ENCODE assay signal across 33 cellular contexts in the genomic region with DNA sequence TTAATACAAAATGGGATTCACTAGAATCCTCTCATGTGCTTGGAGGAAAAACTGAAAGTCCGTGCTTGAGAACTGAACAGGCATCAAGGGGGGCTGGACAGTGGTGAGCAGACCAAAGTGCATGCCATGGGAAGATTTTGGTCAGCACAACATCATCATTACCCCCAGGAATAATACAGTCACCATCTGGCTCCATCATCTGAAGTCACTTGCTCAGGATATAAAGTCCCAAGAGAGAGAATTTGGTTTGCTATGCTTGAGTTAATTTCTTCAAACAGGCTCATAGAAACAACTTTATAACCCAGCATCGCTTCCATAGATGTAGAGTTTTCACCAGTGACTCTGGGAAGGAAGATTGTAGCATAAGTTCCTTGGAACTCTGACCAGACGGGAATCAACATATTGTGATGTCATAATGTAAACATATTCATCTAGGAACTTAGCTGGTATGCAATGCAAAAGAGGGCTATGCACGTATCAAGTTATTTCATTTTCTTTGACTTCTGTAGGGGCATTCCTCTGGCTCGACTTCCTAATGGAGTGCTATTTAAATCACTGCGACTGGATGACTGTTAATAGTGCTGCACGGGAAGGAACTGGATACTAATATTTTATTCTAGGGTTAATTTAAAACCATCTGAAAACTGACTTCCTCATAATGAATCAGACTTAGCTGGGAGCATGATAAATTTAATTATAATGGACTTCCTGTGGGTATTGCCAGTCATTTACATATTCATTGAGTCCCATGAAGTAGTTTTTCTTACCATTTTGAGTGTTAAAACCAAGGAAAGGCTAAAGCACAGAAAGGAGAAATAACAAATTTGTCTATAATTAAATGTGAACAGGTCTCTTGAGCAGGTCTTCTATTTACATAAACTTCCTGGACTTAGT.
DNase-seq lines count a peak whose midpoint lies in the region; ATAC-seq and TF ChIP-seq lines count a peak whose summit lies in the region.
"Had no signal": no experiment of that assay in that cellular context is flagged by ENCODE, and none has a peak within 500 bp of the region (broad histone marks: within the 10 kb centered on the region; RNA-seq: fewer than 3 reads in every experiment).

No MANE protein-coding gene starts in this region.

- H2AFZ ChIP-seq in Karpas-422 (ENCODE audit: low read length) = peak overlapping the region; percentile 79

- H3K27me3 ChIP-seq in Karpas-422 (ENCODE audit: low read length) = no peaks in the 10 kb centered on the region
- H3K27me3 ChIP-seq: breast epithelium, Peyer's patch, sigmoid colon, tibial nerve had no signal

- no peak for TF ChIP-seq CTCF in coronary artery (IDR thresholded peaks at IDR 0.05)
- TF ChIP-seq CTCF in RWPE1 (conservative IDR thresholded peaks at IDR 0.05; ENCODE audit: low read depth) = no peak

- no peaks in the 10 kb centered on the region for H3K79me2 ChIP-seq in Karpas-422 (ENCODE audit: low read length)

- H3K9me3 ChIP-seq in Karpas-422 (ENCODE audit: low read length) = 0 out of 2 replicates have a peak, but pooled peaks cover 4% of the 10 kb centered on the region
- H3K9me3 ChIP-seq: breast epithelium, Peyer's patch, sigmoid colon, tibial nerve had no signal

- H3K4me2 ChIP-seq in Karpas-422 (ENCODE audit: low read depth, low read length, poor library complexity, severe bottlenecking) = peak overlapping the region; percentile 63

- H3K9ac ChIP-seq in Karpas-422 (ENCODE audit: low read length) = peak overlapping the region; percentile 38; the same call in 1 of the 2 replicates

- H3K36me3 ChIP-seq in Karpas-422 (ENCODE audit: insufficient read depth, low read length) = no peaks in the 10 kb centered on the region
- H3K36me3 ChIP-seq: breast epithelium, Peyer's patch, sigmoid colon, tibial nerve had no signal

- peaks cover 30% of the 10 kb centered on the region for H3K4me1 ChIP-seq in Karpas-422 (ENCODE audit: low read length)
- H3K4me1 ChIP-seq: breast epithelium, Peyer's patch, sigmoid colon, tibial nerve had no signal

- no peak for ATAC-seq in HG02884 (IDR thresholded peaks at IDR 0.05; ENCODE audit: unreplicated experiment)
- ATAC-seq: activated CD4-positive, alpha-beta T cell treated with anti-CD3 and anti-CD28 coated beads for 36 hours; activated CD8-positive, alpha-beta T cell treated with anti-CD3 and anti-CD28 coated beads for 36 hours; left cardiac atrium; natural killer cell had no signal

- H3K9me2 ChIP-seq in Karpas-422 (replicated peaks; ENCODE audit: insufficient read depth, low read length) = no peaks in the 10 kb centered on the region

- no peaks in the 10 kb centered on the region for H4K20me1 ChIP-seq in Karpas-422 (ENCODE audit: insufficient read depth, low read depth, low read length)

- H3K27ac ChIP-seq in Karpas-422 (ENCODE audit: low read length) = peak overlapping the region; percentile 88
- H3K27ac ChIP-seq in coronary artery = no peak overlapping the region
- no peak overlapping the region for H3K27ac ChIP-seq in RWPE1
- H3K27ac ChIP-seq: 22Rv1, breast epithelium, Peyer's patch, sigmoid colon, tibial nerve had no signal

- DNase-seq in DMS 273 (lab: John Stamatoyannopoulos, UW; ENCODE audit: unreplicated experiment) (peak; percentile 13), DMS 273 treated with DMSO at 0.1 percent for 48 hours (lab: John Stamatoyannopoulos, UW) (no peak), Karpas-422 (peak; percentile 63), coronary artery (ENCODE audit: low spot score) (no peak), putamen (ENCODE audit: low spot score) (no peak), RWPE1 (ENCODE audit: low spot score) (no peak)
- DNase-seq in stimulated activated CD8-positive, alpha-beta memory T cell treated with anti-CD3 and anti-CD28 coated beads, Interleukin-4, amount 100 ng/mL, for 48 hours = no peak
- DNase-seq: activated CD4-positive, alpha-beta T cell treated with anti-CD3 and anti-CD28 coated beads for 36 hours; activated CD8-positive, alpha-beta T cell treated with anti-CD3 and anti-CD28 coated beads for 36 hours; activated naive CD4-positive, alpha-beta T cell treated with anti-CD3 and anti-CD28 coated beads, Interleukin-2, amount 50 U/mL, for 16 hours; activated T-cell treated with anti-CD3 and anti-CD28 coated beads for 4 hours; amniotic stem cell; Calu3; CD4-positive, CD25-positive, alpha-beta regulatory T cell; DND-41; H9; hypothalamus; left cardiac atrium; natural killer cell; NCI-H1930; NCI-H2227 treated with DMSO at 0.1 percent for 48 hours; NCI-H526 treated with DMSO at 0.1 percent for 48 hours; nucleus accumbens; Peyer's patch; sigmoid colon; stimulated activated CD4-positive, alpha-beta T cell treated with anti-CD3 and anti-CD28 coated beads, Interleukin-12 subunit alpha, Interleukin-12 subunit beta, amount 100 ng/mL, for 4 hours; stimulated activated CD4-positive, alpha-beta T cell treated with anti-CD3 and anti-CD28 coated beads, Interleukin-2, amount 100 ng/mL, for 48 hours; SW 1271 had no signal

- CTCF ChIA-PET in RWPE1 (lab: Yijun Ruan, JAX) = no interaction called here

- POLR2A ChIA-PET in RWPE1 (lab: Yijun Ruan, JAX; ENCODE audit: low non-redundant PET) = no interaction called here

- H3K4me3 ChIP-seq in Karpas-422 (ENCODE audit: low read length) = peak overlapping the region; percentile 47
- H3K4me3 ChIP-seq in coronary artery = peak overlapping the region; percentile 38
- H3K4me3 ChIP-seq: breast epithelium, lung, Peyer's patch, sigmoid colon, tibial nerve had no signal

Comparison
In these comparisons a context has a peak if more than half of its experiments do, and no peak if none do; other contexts are left out.
1. DNase-seq: peak in DMS 273 (single experiment) and Karpas-422 (single experiment); none in DMS 273 treated with DMSO at 0.1 percent for 48 hours (single experiment), coronary artery (single experiment), stimulated activated CD8-positive, alpha-beta memory T cell treated with anti-CD3 and anti-CD28 coated beads, Interleukin-4, amount 100 ng/mL, for 48 hours (single experiment), putamen (single experiment) and RWPE1 (single experiment).